Comparison of ENCODE assay signal across 1 cellular context in the genomic region with DNA sequence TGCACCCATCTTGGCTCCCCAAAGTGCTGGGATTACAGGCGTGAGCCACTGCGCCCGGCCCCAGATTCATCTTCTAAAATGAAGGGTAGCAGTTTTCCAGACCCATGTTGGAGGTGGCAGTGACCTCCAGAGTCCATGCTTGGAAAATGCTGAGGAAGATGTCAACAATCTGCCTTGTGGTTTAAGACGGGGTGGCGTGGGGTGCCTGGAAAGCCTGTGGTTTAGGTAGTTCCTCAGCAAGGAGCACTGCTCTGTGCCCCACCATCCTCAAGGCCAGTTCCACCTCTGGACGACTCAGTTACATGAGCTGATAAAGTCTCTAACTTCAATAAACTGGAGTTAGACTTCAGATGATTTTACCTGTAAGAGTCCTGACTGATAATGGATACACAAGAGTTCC.
TF ChIP-seq lines count a peak whose summit lies in the region.

No MANE protein-coding gene starts in this region.

TF ChIP-seq in K562, 482 proteins besides CTCF, POLR2A, EP300 and RAD21:
- TF ChIP-seq NONO (IDR thresholded peaks at IDR 0.05; ENCODE audit: low read depth in 2 of 2, low read length in 1 of 2) = no peak
- TF ChIP-seq CSDE1 (IDR thresholded peaks at IDR 0.05) = no peak
- no peak for TF ChIP-seq SUPT5H (IDR thresholded peaks at IDR 0.05)
- TF ChIP-seq ZNF583 (CRISPR knock-in tag; IDR thresholded peaks at IDR 0.05) = no peak
- no peak for TF ChIP-seq POLR2G (IDR thresholded peaks at IDR 0.05; ENCODE audit: low read depth, low read length)
- no peak for TF ChIP-seq E2F3 (CRISPR knock-in tag; IDR thresholded peaks at IDR 0.05)
- no peak for TF ChIP-seq ARNT (IDR thresholded peaks at IDR 0.05)
- no peak for TF ChIP-seq SPI1 (IDR thresholded peaks at IDR 0.05; ENCODE audit: borderline replicate concordance, low read depth, low read length)
- TF ChIP-seq TARDBP (IDR thresholded peaks at IDR 0.05) = no peak
- TF ChIP-seq LCOR (CRISPR knock-in tag; IDR thresholded peaks at IDR 0.05) = no peak
- no peak for TF ChIP-seq NR2C1 (IDR thresholded peaks at IDR 0.05)
- no peak for TF ChIP-seq NR2C1 (tag; IDR thresholded peaks at IDR 0.05)
- no peak for TF ChIP-seq MTA1 (IDR thresholded peaks at IDR 0.05; ENCODE audit: borderline replicate concordance)
- TF ChIP-seq ZNF384 (IDR thresholded peaks at IDR 0.05; ENCODE audit: low read depth, low read length) = no peak
- TF ChIP-seq MXI1 (IDR thresholded peaks at IDR 0.05; ENCODE audit: low read depth, low read length) = no peak
- TF ChIP-seq POLR2AphosphoS2 (IDR thresholded peaks at IDR 0.05; ENCODE audit: low read length) = no peak
- no peak for TF ChIP-seq ZNF24 (IDR thresholded peaks at IDR 0.05)
- no peak for TF ChIP-seq KHSRP (IDR thresholded peaks at IDR 0.05)
- no peak for TF ChIP-seq GABPA (tag; conservative IDR thresholded peaks at IDR 0.05; ENCODE audit: low read depth)
- TF ChIP-seq, protein P1, sequence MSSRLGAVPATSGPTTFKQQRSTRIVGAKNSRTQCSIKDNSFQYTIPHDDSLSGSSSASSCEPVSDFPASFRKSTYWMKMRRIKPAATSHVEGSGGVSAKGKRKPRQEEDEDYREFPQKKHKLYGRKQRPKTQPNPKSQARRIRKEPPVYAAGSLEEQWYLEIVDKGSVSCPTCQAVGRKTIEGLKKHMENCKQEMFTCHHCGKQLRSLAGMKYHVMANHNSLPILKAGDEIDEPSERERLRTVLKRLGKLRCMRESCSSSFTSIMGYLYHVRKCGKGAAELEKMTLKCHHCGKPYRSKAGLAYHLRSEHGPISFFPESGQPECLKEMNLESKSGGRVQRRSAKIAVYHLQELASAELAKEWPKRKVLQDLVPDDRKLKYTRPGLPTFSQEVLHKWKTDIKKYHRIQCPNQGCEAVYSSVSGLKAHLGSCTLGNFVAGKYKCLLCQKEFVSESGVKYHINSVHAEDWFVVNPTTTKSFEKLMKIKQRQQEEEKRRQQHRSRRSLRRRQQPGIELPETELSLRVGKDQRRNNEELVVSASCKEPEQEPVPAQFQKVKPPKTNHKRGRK (tag; IDR thresholded peaks at IDR 0.05) = no peak
- no peak for TF ChIP-seq ZNF766 (CRISPR knock-in tag; conservative IDR thresholded peaks at IDR 0.05)
